In genomic region chr2:8692783-8693768, GRCh38 we compare ENCODE assay signal across 8 cellular contexts. TPM values are rescaled to one million over a fixed set of nuclear protein-coding genes. Genes with fewer than 3 reads are reported as not detected.
DNase-seq lines count a peak whose midpoint lies in the region; ATAC-seq and TF ChIP-seq lines count a peak whose summit lies in the region.

No MANE protein-coding gene starts in this region.

- H3K27ac ChIP-seq in DOHH2 (ENCODE audit: low read depth, low read length) (no peak overlapping the region), mammary epithelial cell (ENCODE audit: insufficient read depth, low read depth, low read length) (no peak overlapping the region)

- in situ Hi-C loops in mammary epithelial cell (cut with MboI; ENCODE audit: low sequenced_read_pairs in 2 of 2), result loop anchor here (25.0 kb wide), 3 partner anchors 1006 to 1581 kb away; no protein-coding TSS in a partner anchor

- no peaks in the 10 kb centered on the region for H3K9me3 ChIP-seq in DOHH2 (ENCODE audit: control insufficient read depth, insufficient read depth, low read length)
- H3K9me3 ChIP-seq in mammary epithelial cell (replicated peaks; ENCODE audit: insufficient read depth, low read length), result no peaks in the 10 kb centered on the region

- H4K20me1 ChIP-seq in DOHH2 (ENCODE audit: control insufficient read depth, insufficient read depth, low read depth, low read length) (no peaks in the 10 kb centered on the region), mammary epithelial cell (ENCODE audit: insufficient read depth, low read length) (no peaks in the 10 kb centered on the region)

- H3K4me2 ChIP-seq in DOHH2 (ENCODE audit: low read length) (peak overlapping the region; percentile 1; the same call in 1 of the 2 replicates), mammary epithelial cell (ENCODE audit: insufficient read depth, low read depth, low read length) (peak overlapping the region; percentile 91)

- 18% methylated on average over 29 of the region's 37 CpGs for WGBS in mammary epithelial cell (ENCODE audit: low coverage, missing lambda C conversion rate)

- peak; percentile 63 for DNase-seq in NCI-H69 (lab: John Stamatoyannopoulos, UW)
- DNase-seq in mammary epithelial cell, result peak; percentile 28
- peak; percentile 18 for DNase-seq in kidney glomerular epithelial cell (lab: John Stamatoyannopoulos, UW)
- peak; percentile 73 for DNase-seq in stimulated activated naive CD8-positive, alpha-beta T cell treated with anti-CD3 and anti-CD28 coated beads, Interleukin-15, Interleukin-2, amounts not matched to agents 100 U/mL and 50 U/mL, for 24 hours
- no peak for DNase-seq in NCI-H2171 (lab: John Stamatoyannopoulos, UW)
- no peak for DNase-seq in COLO829 (ENCODE audit: low spot score)

- H3K4me3 ChIP-seq in DOHH2 (ENCODE audit: low read length) (no peak overlapping the region), mammary epithelial cell (replicated peaks in 1 of 3; ENCODE audit: insufficient read depth in 1 of 3, low read depth in 2 of 3, low read length in 3 of 3) (peak overlapping the region; percentile 29 to 38 (median 38))

- H3K79me2 ChIP-seq in DOHH2 (ENCODE audit: control insufficient read depth, low read length) (no peaks in the 10 kb centered on the region), mammary epithelial cell (ENCODE audit: insufficient read depth, low read length) (no peaks in the 10 kb centered on the region)

- H3K36me3 ChIP-seq in DOHH2 (ENCODE audit: control insufficient read depth, low read length) (no peaks in the 10 kb centered on the region), mammary epithelial cell (ENCODE audit: insufficient read depth, low read length) (no peaks in the 10 kb centered on the region)

- H3F3A ChIP-seq in DOHH2 (ENCODE audit: control insufficient read depth, insufficient read depth), result no peaks in the 10 kb centered on the region; the same call in 1 of the 2 replicates

- CTCF ChIA-PET in mammary epithelial cell (lab: Charles Lee; ENCODE audit: low non-redundant PET), result interaction anchor here (0.6 kb wide), 2 partner anchors 968 to 1588 kb away, joined by 3 to 6 read pairs; no protein-coding TSS in a partner anchor

- peak; percentile 63 for ATAC-seq in stimulated activated naive CD8-positive, alpha-beta T cell treated with anti-CD3 and anti-CD28 coated beads, Interleukin-15, Interleukin-2, amounts not matched to agents 100 U/mL and 50 U/mL, for 24 hours
- ATAC-seq in GM21576 (IDR thresholded peaks at IDR 0.05; ENCODE audit: unreplicated experiment), result no peak

- H3K27me3 ChIP-seq in DOHH2 (ENCODE audit: control insufficient read depth, low read length), result no peaks in the 10 kb centered on the region
- H3K27me3 ChIP-seq in mammary epithelial cell (ENCODE audit: insufficient read depth, low read length), result no peaks in the 10 kb centered on the region

- H3K4me1 ChIP-seq in DOHH2 (ENCODE audit: control insufficient read depth, low read length) (no peaks in the 10 kb centered on the region), mammary epithelial cell (ENCODE audit: insufficient read depth, low read length) (peaks cover 11% of the 10 kb centered on the region)

- TF ChIP-seq CTCF in DOHH2 (IDR thresholded peaks at IDR 0.05; ENCODE audit: low read depth, low read length, poor library complexity, severe bottlenecking) (peak; percentile 58), mammary epithelial cell (conservative IDR thresholded peaks at IDR 0.05 in 1 of 2, IDR thresholded peaks at IDR 0.05 in 1 of 2; ENCODE audit: extremely low read depth in 1 of 2, insufficient read depth in 1 of 2, low read depth in 1 of 2, low read length in 2 of 2) (peak; percentile 43 to 82)

- intact Hi-C loops in mammary epithelial cell (cut with micrococcal nuclease), result loop anchor here (1.0 kb wide), 2 partner anchors 68 to 421 kb away; no protein-coding TSS in a partner anchor

- no peak overlapping the region for H3K9ac ChIP-seq in mammary epithelial cell (ENCODE audit: insufficient read depth, low read length)

- H3K9me2 ChIP-seq in DOHH2 (replicated peaks; ENCODE audit: control insufficient read depth, low read length), result no peaks in the 10 kb centered on the region

- peak overlapping the region; percentile 88 for H2AFZ ChIP-seq in mammary epithelial cell (ENCODE audit: low read depth, low read length)

- BruUV-seq in mammary epithelial cell (replicated peaks; lab: Mats Ljungman, UMichigan), result no TSS peak

- dilution Hi-C loops in mammary epithelial cell (cut with HindIII; ENCODE audit: low sequenced_read_pairs), result no loop called here

RNA-seq across cellular contexts. Expression of gene ID2, which starts 11.2 kb away (rescaled TPM):
- 1 to 10 TPM; 4.4 to 8.7 TPM for total RNA-seq in mammary epithelial cell
- polyA plus RNA-seq in mammary epithelial cell, result 14.7 TPM
- polyA minus RNA-seq in mammary epithelial cell, result not detected

Comparison
In these comparisons a context has a peak if more than half of its experiments do, and no peak if none do; other contexts are left out.
1. DNase-seq: peak in NCI-H69 (single experiment), mammary epithelial cell (single experiment), kidney glomerular epithelial cell (single experiment) and stimulated activated naive CD8-positive, alpha-beta T cell treated with anti-CD3 and anti-CD28 coated beads, Interleukin-15, Interleukin-2, amounts not matched to agents 100 U/mL and 50 U/mL, for 24 hours (single experiment); none in NCI-H2171 (single experiment) and COLO829 (single experiment).